8 cellular contexts compared by ENCODE assay signal in genomic region chr12:45232771-45233372, GRCh38. TPM values are rescaled to one million over a fixed set of nuclear protein-coding genes. Genes with fewer than 3 reads are reported as not detected.
A peak's percentile ranks its signal among the peaks of the same experiment; 100 is the strongest.
DNase-seq lines count a peak whose midpoint lies in the region; ATAC-seq and TF ChIP-seq lines count a peak whose summit lies in the region.

No MANE protein-coding gene starts in this region.

- peak overlapping the region; percentile 56; the same call in 1 of the 2 replicates for H4K5ac ChIP-seq in IMR-90 (ENCODE audit: low read depth, low read length)

- H3K23ac ChIP-seq in IMR-90 (ENCODE audit: low read depth, low read length), result peak overlapping the region; percentile 66; the same call in 1 of the 2 replicates

- H3K4me3 Mint-ChIP-seq in brain, result peak overlapping the region in 2 of 5 experiments; percentile 55 to 67
- H3K4me3 Mint-ChIP-seq in T-cell, result no peak overlapping the region

- peaks cover 49% of the 10 kb centered on the region for H3K4me1 Mint-ChIP-seq in brain
- H3K4me1 Mint-ChIP-seq in T-cell, result peaks cover 24 to 53% (median 45%) of the 10 kb centered on the region in 3 donors

- peaks cover 26 to 58% of the 10 kb centered on the region in 2 experiments for H3K79me1 ChIP-seq in IMR-90 (ENCODE audit: low read depth in 1 of 2, low read length in 2 of 2)

- H2AK5ac ChIP-seq in IMR-90 (ENCODE audit: low read depth, low read length), result peak overlapping the region; percentile 60

- peaks cover 11% of the 10 kb centered on the region; the same call in 1 of the 2 replicates for H4K20me1 ChIP-seq in IMR-90 (ENCODE audit: insufficient read depth, low read length)

- no TSS peak for BruUV-seq in IMR-90 (replicated peaks; lab: Mats Ljungman, UMichigan)

- dilution Hi-C loops in IMR-90 (cut with HindIII; ENCODE audit: low sequenced_read_pairs, unreplicated experiment), result no loop called here

- H3K4me1 ChIP-seq in IMR-90 (ENCODE audit: control insufficient read depth, insufficient read depth, low read length), result peaks cover 19% of the 10 kb centered on the region

- H3K18ac ChIP-seq in IMR-90 (ENCODE audit: low read depth, low read length), result peak overlapping the region; percentile 79; the same call in 1 of the 2 replicates

- H3K27me3 Mint-ChIP-seq in brain, result no peaks in the 10 kb centered on the region
- H3K27me3 Mint-ChIP-seq in T-cell, result no peaks in the 10 kb centered on the region

- peak overlapping the region; percentile 79; the same call in 2 of the 3 replicates for H2BK15ac ChIP-seq in IMR-90 (ENCODE audit: low read depth, low read length)

- H3K9me3 ChIP-seq in AG04450 (ENCODE audit: control insufficient read depth, insufficient read depth, low read length) (no peaks in the 10 kb centered on the region), IMR-90 (ENCODE audit: control insufficient read depth, insufficient read depth, low read length) (no peaks in the 10 kb centered on the region)

- peak overlapping the region; percentile 70 for H2AK9ac ChIP-seq in IMR-90 (replicated peaks; ENCODE audit: low read depth, low read length, poor library complexity)

- peak overlapping the region; percentile 93 for H2BK5ac ChIP-seq in IMR-90 (ENCODE audit: low read depth, low read length, poor library complexity, severe bottlenecking)

- peak overlapping the region; percentile 22 to 83; a peak in 2 of 4 replicates for H4K8ac ChIP-seq in IMR-90 (ENCODE audit: low read depth in 2 of 2, low read length in 2 of 2)

- TF ChIP-seq POLR2A in IMR-90 (IDR thresholded peaks at IDR 0.05; ENCODE audit: low read depth, low read length), result peak; percentile 75

- H4K91ac ChIP-seq in IMR-90 (ENCODE audit: insufficient read depth, low read depth, low read length), result peak overlapping the region; percentile 86

- in situ Hi-C loops in IMR-90 (cut with MboI; ENCODE audit: low sequenced_read_pairs), result no loop called here

- TF ChIP-seq CTCF in AG04450 (IDR thresholded peaks at IDR 0.05; ENCODE audit: low read depth, low read length), result no peak
- no peak for TF ChIP-seq CTCF in IMR-90 (conservative IDR thresholded peaks at IDR 0.05; ENCODE audit: low read depth, low read length)
- TF ChIP-seq CTCF in brain (conservative IDR thresholded peaks at IDR 0.05), result no peak

- H3K27ac Mint-ChIP-seq in brain, result peak overlapping the region; percentile 4 to 97 (median 56)
- no peak overlapping the region for H3K27ac Mint-ChIP-seq in T-cell

- H3K56ac ChIP-seq in IMR-90 (ENCODE audit: extremely low read depth, insufficient read depth, low read length), result peak overlapping the region; percentile 48

- peaks cover 15% of the 10 kb centered on the region for H3K36me3 Mint-ChIP-seq in brain
- H3K36me3 Mint-ChIP-seq in T-cell, result peaks cover 23% of the 10 kb centered on the region

- no peak overlapping the region for H3K4me3 ChIP-seq in AG04450 (ENCODE audit: low read depth, low read length)
- H3K4me3 ChIP-seq in IMR-90 (ENCODE audit: insufficient read depth, low read depth, low read length), result no peak overlapping the region

- H3K27me3 ChIP-seq in AG04450 (ENCODE audit: control insufficient read depth, insufficient read depth, low read length) (no peaks in the 10 kb centered on the region), IMR-90 (ENCODE audit: control insufficient read depth, insufficient read depth, low read length) (no peaks in the 10 kb centered on the region)

- peak overlapping the region; percentile 84; the same call in 1 of the 2 replicates for H2BK20ac ChIP-seq in IMR-90 (ENCODE audit: low read depth, low read length)

- no peaks in the 10 kb centered on the region for H3K36me3 ChIP-seq in IMR-90 (ENCODE audit: control insufficient read depth, insufficient read depth, low read length)

- H3K9me1 ChIP-seq in IMR-90 (ENCODE audit: insufficient read depth, low read length), result peaks cover 13% of the 10 kb centered on the region

- peak overlapping the region; percentile 90 for H3K27ac ChIP-seq in AG04450 (ENCODE audit: low read depth, low read length)
- peak overlapping the region; percentile 70 for H3K27ac ChIP-seq in IMR-90 (ENCODE audit: insufficient read depth, low read length)

- DNase-seq in AG04450 (ENCODE audit: low read depth, low spot score), result no peak
- peak; percentile 98 for DNase-seq in IMR-90
- peak; percentile 98 for DNase-seq in kidney tubule cell (ENCODE audit: low spot score)
- peak; percentile 48 for DNase-seq in stimulated activated naive CD8-positive, alpha-beta T cell treated with anti-CD3 and anti-CD28 coated beads, Interleukin-15, Interleukin-2, amounts not matched to agents 100 U/mL and 50 U/mL, for 24 hours
- no peak for DNase-seq in T-cell
- no peak for DNase-seq in NOMO-1 treated with DMSO at 0.1 percent for 48 hours (lab: John Stamatoyannopoulos, UW; ENCODE audit: unreplicated experiment)

- H3K14ac ChIP-seq in IMR-90 (replicated peaks; ENCODE audit: low read depth, low read length), result peak overlapping the region; percentile 69

- H3K4ac ChIP-seq in IMR-90 (ENCODE audit: low read depth, low read length), result peak overlapping the region; percentile 78

- CTCF ChIA-PET in AG04450 (lab: Charles Lee) (interaction anchor here (1.3 to 1.4 kb wide), 3 partner anchors 16 to 61 kb away, joined by 3 to 7 read pairs (median 6); partner anchors contain the start of gene ANO6), IMR-90 (lab: Yijun Ruan, JAX) (interaction anchor here (0.7 to 1.4 kb wide), 4 partner anchors 17 to 284 kb away, joined by 3 to 6 read pairs (median 4); partner anchors contain the start of gene ANO6), T-cell (lab: Charles Lee) (interaction anchor here in 1 of 2 donors (0.5 kb wide), 1 partner anchor 46 kb away, joined by 7 read pairs; no protein-coding TSS in a partner anchor)

- no peak overlapping the region for H2AFZ ChIP-seq in IMR-90 (replicated peaks; ENCODE audit: low read length, poor library complexity)

- no peak for TF ChIP-seq RAD21 in IMR-90 (IDR thresholded peaks at IDR 0.05; ENCODE audit: low read length)

- peak overlapping the region; percentile 75 for H3K4me2 ChIP-seq in IMR-90 (ENCODE audit: low read depth, low read length)

- H2BK120ac ChIP-seq in IMR-90 (ENCODE audit: low read depth, low read length), result peak overlapping the region; percentile 91

- intact Hi-C loops in IMR-90 (cut with micrococcal nuclease), result loop anchor here (1.0 to 5.0 kb wide), 2 partner anchors 17 to 494 kb away; partner anchors contain the start of genes ANO6 and ARID2

- WGBS in IMR-90 (ENCODE audit: extremely low coverage in 2 of 2, insufficient read length in 1 of 2), 2 experiments, result no CpG with 5 or more reads among the region's 6 CpGs

- H3K9me3 Mint-ChIP-seq in brain (peaks cover 0 to 10% (median 6%) of the 10 kb centered on the region in 5 experiments), T-cell (peaks cover 0 to 4% (median 0%) of the 10 kb centered on the region in 3 donors)

- H3K9ac ChIP-seq in IMR-90 (ENCODE audit: low read depth, low read length), result peak overlapping the region; percentile 10; the same call in 1 of the 2 replicates

- POLR2A ChIA-PET in AG04450 (lab: Yijun Ruan, JAX) (interaction anchor here (1.1 to 1.8 kb wide), 2 partner anchors 17 to 41 kb away, joined by 3 to 4 read pairs; partner anchors contain the start of gene ANO6), IMR-90 (lab: Charles Lee; ENCODE audit: unreplicated experiment) (interaction anchor here (1.1 kb wide), 1 partner anchor 13 kb away, joined by 4 read pairs; no protein-coding TSS in a partner anchor), T-cell (lab: Charles Lee) (no interaction called here)

- ATAC-seq in GM19468 (IDR thresholded peaks at IDR 0.05; ENCODE audit: extremely low read depth, unreplicated experiment), result peak; percentile 18
- peak; percentile 72 for ATAC-seq in IMR-90 (ENCODE audit: low read depth)
- ATAC-seq in stimulated activated naive CD8-positive, alpha-beta T cell treated with anti-CD3 and anti-CD28 coated beads, Interleukin-15, Interleukin-2, amounts not matched to agents 100 U/mL and 50 U/mL, for 24 hours, result peak; percentile 95
- no peak for ATAC-seq in T-cell (replicated peaks in 1 of 4)

TF ChIP-seq in IMR-90, 13 proteins besides CTCF, POLR2A, EP300 and RAD21:
- TF ChIP-seq RCOR1 (IDR thresholded peaks at IDR 0.05; ENCODE audit: insufficient replicate concordance, low read length) (peak; percentile 23), NFE2L2 (IDR thresholded peaks at IDR 0.05; ENCODE audit: low read depth, low read length) (peak; percentile 13; the same call in 1 of the 2 replicates), USF2 (IDR thresholded peaks at IDR 0.05; ENCODE audit: low read depth, low read length) (no peak), FOS (IDR thresholded peaks at IDR 0.05; ENCODE audit: low read depth, low read length) (peak; percentile 97), BHLHE40 (IDR thresholded peaks at IDR 0.05; ENCODE audit: low read depth, low read length) (peak; percentile 62)

RNA-seq across cellular contexts. Expression of gene ANO6, which starts 17.0 kb away (rescaled TPM):
- polyA plus RNA-seq in AG04450 (2011; rRNA removed) (44.0 and 51.9 TPM in 2 replicates), IMR-90 (2012; rRNA removed) (18.1 and 21.6 TPM in 2 replicates), brain (ENCODE audit: insufficient read depth, low read depth, low replicate concordance) (16.5 TPM)
- 37.2 and 50.2 TPM in 2 replicates for polyA minus RNA-seq in AG04450 (2011; rRNA and poly(A)+ RNA removed)
- total RNA-seq in IMR-90 (2012; rRNA removed) (41.0 and 46.7 TPM in 2 replicates), T-cell (10 to 100 TPM; 17.9 to 22.5 (median 20.3) TPM)
- 6.1 and 6.7 TPM in 2 replicates for polyA plus RNA-seq in IMR-90 (2012; cell fraction: cytosol; rRNA removed)
- polyA plus RNA-seq in IMR-90 (2012; cell fraction: nucleus; rRNA removed; ENCODE audit: low replicate concordance), result 2.8 and 17.3 TPM in 2 replicates

Comparison
In these comparisons a context has a peak if more than half of its experiments do, and no peak if none do; other contexts are left out.
1. DNase-seq: peak in IMR-90 (single experiment), kidney tubule cell (single experiment) and stimulated activated naive CD8-positive, alpha-beta T cell treated with anti-CD3 and anti-CD28 coated beads, Interleukin-15, Interleukin-2, amounts not matched to agents 100 U/mL and 50 U/mL, for 24 hours (single experiment); none in AG04450 (single experiment), T-cell (0 of 34) and NOMO-1 treated with DMSO at 0.1 percent for 48 hours (single experiment).
2. ATAC-seq: peak in GM19468 (single experiment), IMR-90 (single experiment) and stimulated activated naive CD8-positive, alpha-beta T cell treated with anti-CD3 and anti-CD28 coated beads, Interleukin-15, Interleukin-2, amounts not matched to agents 100 U/mL and 50 U/mL, for 24 hours (single experiment); none in T-cell (0 of 4).
3. H3K27ac Mint-ChIP-seq: peak in brain (5 of 5); none in T-cell (0 of 2).
4. POLR2A ChIA-PET loops: an anchor here in AG04450 (1.1 to 1.8 kb wide) and IMR-90 (1.1 kb wide); none called in T-cell.